In genomic region chr3:101940521-101940992, GRCh38 we compare ENCODE assay signal across 1 cellular context.
TF ChIP-seq lines count a peak whose summit lies in the region.

No MANE protein-coding gene starts in this region.

TF ChIP-seq in GM23338, 12 proteins besides CTCF, POLR2A, EP300 and RAD21 (continued from another document):
- TF ChIP-seq POLR2AphosphoS5 (IDR thresholded peaks at IDR 0.05; ENCODE audit: low read depth) (no peak), REST (IDR thresholded peaks at IDR 0.05; ENCODE audit: unreplicated experiment) (no peak)
